ENCODE assay signal across 24 cellular contexts in genomic region chr2:107542314-107542740, GRCh38.
DNase-seq lines count a peak whose midpoint lies in the region; ATAC-seq, FAIRE-seq and TF ChIP-seq lines count a peak whose summit lies in the region.
"Had no signal": no experiment of that assay in that cellular context is flagged by ENCODE, and none has a peak within 500 bp of the region (broad histone marks: within the 10 kb centered on the region; RNA-seq: fewer than 3 reads in every experiment).

No MANE protein-coding gene starts in this region.

- no peak for TF ChIP-seq CTCF in fibroblast of villous mesenchyme (IDR thresholded peaks at IDR 0.05; ENCODE audit: insufficient read depth, low read depth, low read length)
- no peak for TF ChIP-seq CTCF in pancreas (IDR thresholded peaks at IDR 0.05)
- TF ChIP-seq CTCF in endothelial cell (IDR thresholded peaks at IDR 0.05; ENCODE audit: unreplicated experiment) = no peak
- no peak for TF ChIP-seq CTCF in spleen (IDR thresholded peaks at IDR 0.05 in 8 of 11, conservative IDR thresholded peaks at IDR 0.05 in 3 of 11)

- ATAC-seq in pancreas (peak in 3 of 4 donors; percentile 32 to 81 (median 81)), GM21390 (IDR thresholded peaks at IDR 0.05; ENCODE audit: unreplicated experiment) (no peak)
- ATAC-seq: Right ventricle myocardium inferior, T-cell had no signal

- TF ChIP-seq POLR2A in spleen (IDR thresholded peaks at IDR 0.05) = no peak

- no peaks in the 10 kb centered on the region for H3K36me3 Mint-ChIP-seq in endothelial cell (ENCODE audit: low read depth, unreplicated experiment)
- H3K36me3 Mint-ChIP-seq: activated naive CD8-positive, alpha-beta T cell; mesothelial cell of epicardium; T-cell had no signal

- H3K27me3 Mint-ChIP-seq in endothelial cell (ENCODE audit: unreplicated experiment) = no peaks in the 10 kb centered on the region
- H3K27me3 Mint-ChIP-seq: activated naive CD8-positive, alpha-beta T cell; B cell; T-cell had no signal

- no peak for FAIRE-seq in pancreas (lab: Jason Lieb, UNC)
- FAIRE-seq: HTR-8/SVneo had no signal

- H3K4me3 Mint-ChIP-seq in endothelial cell (ENCODE audit: unreplicated experiment) = no peak overlapping the region
- H3K4me3 Mint-ChIP-seq: activated naive CD8-positive, alpha-beta T cell; B cell; mesothelial cell of epicardium; neural crest cell; T-cell had no signal

- no peaks in the 10 kb centered on the region for H3K27me3 ChIP-seq in SJCRH30
- H3K27me3 ChIP-seq in pancreas = no peaks in the 10 kb centered on the region
- no peaks in the 10 kb centered on the region for H3K27me3 ChIP-seq in spleen (replicated peaks in 1 of 7)
- H3K27me3 ChIP-seq: uterus had no signal

- H3K4me1 ChIP-seq in SJCRH30 (peaks cover 15% of the 10 kb centered on the region), pancreas (no peaks in the 10 kb centered on the region), spleen (no peaks in the 10 kb centered on the region)
- H3K4me1 ChIP-seq: uterus had no signal

- peak overlapping the region; percentile 30 for H3K4me3 ChIP-seq in SJCRH30
- no peak overlapping the region for H3K4me3 ChIP-seq in fibroblast of villous mesenchyme (ENCODE audit: low read depth, low read length)
- H3K4me3 ChIP-seq in pancreas = no peak overlapping the region
- H3K4me3 ChIP-seq in spleen = no peak overlapping the region
- H3K4me3 ChIP-seq: uterus had no signal

- H3K36me3 ChIP-seq in SJCRH30 = no peaks in the 10 kb centered on the region
- H3K36me3 ChIP-seq in pancreas = no peaks in the 10 kb centered on the region
- H3K36me3 ChIP-seq in spleen = no peaks in the 10 kb centered on the region
- H3K36me3 ChIP-seq: uterus had no signal

- no peaks in the 10 kb centered on the region for H3K9me3 ChIP-seq in SJCRH30 (replicated peaks)
- no peaks in the 10 kb centered on the region for H3K9me3 ChIP-seq in pancreas
- H3K9me3 ChIP-seq in spleen = peaks cover 0 to 3% (median 0%) of the 10 kb centered on the region in 8 donors
- H3K9me3 ChIP-seq: uterus had no signal

- H3K27ac ChIP-seq in SJCRH30 = peak overlapping the region; percentile 69
- H3K27ac ChIP-seq in pancreas = no peak overlapping the region
- H3K27ac ChIP-seq in spleen = no peak overlapping the region
- H3K27ac ChIP-seq: uterus had no signal

- H3K27ac Mint-ChIP-seq in endothelial cell (ENCODE audit: unreplicated experiment) = no peak overlapping the region
- H3K27ac Mint-ChIP-seq: activated naive CD8-positive, alpha-beta T cell; B cell; mesothelial cell of epicardium; T-cell had no signal

- intact Hi-C loops in pancreas (cut with DNase I) (no loop called here), spleen (cut with DNase I; ENCODE audit: low total_unique reads) (no loop called here)

- 55 to 61% methylated on average over 5 of the region's 5 CpGs for WGBS in pancreas, 2 donors
- 71 to 83% (median 77%) methylated on average over 5 of the region's 5 CpGs for WGBS in spleen, 5 donors

- DNase-seq in Ammon's horn (ENCODE audit: low spot score) (peak; percentile 26), SJCRH30 (peak; percentile 76 to 85), fibroblast of villous mesenchyme (ENCODE audit: low read depth) (peak; percentile 38), pancreas (no peak), endothelial cell (ENCODE audit: low spot score) (no peak), spleen (no peak), HuH-7.5 (ENCODE audit: low spot score) (no peak)
- DNase-seq: activated CD4-positive, alpha-beta T cell treated with anti-CD3 and anti-CD28 coated beads for 48 hours; DND-41; foreskin fibroblast; Karpas-422; NCI-H1092 treated with DMSO at 0.1 percent for 48 hours; NCI-H2081; NCI-H526; substantia nigra; T-cell; uterus had no signal

- no peaks in the 10 kb centered on the region for H3K4me1 Mint-ChIP-seq in endothelial cell (ENCODE audit: unreplicated experiment)
- H3K4me1 Mint-ChIP-seq: B cell, mesothelial cell of epicardium, neural crest cell, T-cell had no signal

- no peaks in the 10 kb centered on the region for H3K9me3 Mint-ChIP-seq in endothelial cell (ENCODE audit: unreplicated experiment)
- H3K9me3 Mint-ChIP-seq: mesothelial cell of epicardium, neural crest cell had no signal

Comparison
In these comparisons a context has a peak if more than half of its experiments do, and no peak if none do; other contexts are left out.
1. DNase-seq: peak in Ammon's horn (single experiment), SJCRH30 (2 of 2) and fibroblast of villous mesenchyme (single experiment); none in pancreas (0 of 6), endothelial cell (single experiment), spleen (single experiment) and HuH-7.5 (single experiment).